8 cellular contexts compared by ENCODE assay signal in genomic region chr13:42110410-42111155, GRCh38.
DNase-seq lines count a peak whose midpoint lies in the region; ATAC-seq, FAIRE-seq and TF ChIP-seq lines count a peak whose summit lies in the region.

No MANE protein-coding gene starts in this region.

- intact Hi-C loops in Calu3 (cut with micrococcal nuclease; ENCODE audit: unreplicated experiment) = loop anchor here (1.0 kb wide), 1 partner anchor 442 kb away; no protein-coding TSS in a partner anchor
- intact Hi-C loops in prostate gland (cut with DNase I) = loop anchor here (2.0 to 10.0 kb wide), 2 partner anchors 442 to 726 kb away; no protein-coding TSS in a partner anchor

- H3K27me3 ChIP-seq in H9 (ENCODE audit: insufficient read depth, low read length) = no peaks in the 10 kb centered on the region
- H3K27me3 ChIP-seq in prostate gland (replicated peaks; ENCODE audit: insufficient read depth) = no peaks in the 10 kb centered on the region

- H2AFZ ChIP-seq in H9 (ENCODE audit: low read length) = no peak overlapping the region

- TF ChIP-seq CTCF in Calu3 (IDR thresholded peaks at IDR 0.05; ENCODE audit: unreplicated experiment) (no peak), H9 (conservative IDR thresholded peaks at IDR 0.05) (peak; percentile 85), prostate gland (IDR thresholded peaks at IDR 0.05) (peak; percentile 85 to 96 (median 91))

- ATAC-seq in GM21529 (IDR thresholded peaks at IDR 0.05; ENCODE audit: unreplicated experiment) = no peak

- H3K27ac Mint-ChIP-seq in Calu3 (ENCODE audit: unreplicated experiment) (no peak overlapping the region), H9 (no peak overlapping the region)

- H3K36me3 ChIP-seq in prostate gland = no peaks in the 10 kb centered on the region

- H3K14ac ChIP-seq in H9 (ENCODE audit: insufficient read depth, low read length) = no peak overlapping the region

- TF ChIP-seq POLR2A in prostate gland (IDR thresholded peaks at IDR 0.05) = no peak

- no peak overlapping the region for H2BK15ac ChIP-seq in H9 (ENCODE audit: low read depth, low read length)

- H3K4ac ChIP-seq in H9 (ENCODE audit: low read depth, low read length) = no peak overlapping the region

- no peaks in the 10 kb centered on the region for H3K79me2 ChIP-seq in H9 (ENCODE audit: insufficient read depth, low read length)

- no peak overlapping the region for H3K18ac ChIP-seq in H9 (ENCODE audit: insufficient read length, low read depth, low read length)

- no peaks in the 10 kb centered on the region for H3K27me3 Mint-ChIP-seq in Calu3 (ENCODE audit: unreplicated experiment)
- no peaks in the 10 kb centered on the region for H3K27me3 Mint-ChIP-seq in H9 (ENCODE audit: low read depth)

- H3K56ac ChIP-seq in H9 (ENCODE audit: insufficient read length, low read depth, low read length) = no peak overlapping the region

- no peaks in the 10 kb centered on the region for H3K9me3 Mint-ChIP-seq in Calu3 (ENCODE audit: low read depth, unreplicated experiment)
- peaks cover 0 to 4% of the 10 kb centered on the region in 2 experiments; a peak in 1 of 5 replicates for H3K9me3 Mint-ChIP-seq in H9

- H4K20me1 ChIP-seq in H9 (ENCODE audit: control insufficient read depth, insufficient read depth, insufficient read length) = no peaks in the 10 kb centered on the region

- H3K9me3 ChIP-seq in H9 (ENCODE audit: control insufficient read depth, low read depth, low read length) = no peaks in the 10 kb centered on the region
- H3K9me3 ChIP-seq in prostate gland = no peaks in the 10 kb centered on the region

- no peak overlapping the region for H2AK5ac ChIP-seq in H9 (ENCODE audit: insufficient read length, low read length)

- peaks cover 42% of the 10 kb centered on the region for H3K4me1 Mint-ChIP-seq in Calu3 (ENCODE audit: low read depth, unreplicated experiment)
- H3K4me1 Mint-ChIP-seq in H9 = peaks cover 11 to 14% of the 10 kb centered on the region in 2 experiments

- H2BK120ac ChIP-seq in H9 (ENCODE audit: low read depth, low read length, poor library complexity, severe bottlenecking) = no peak overlapping the region

- WGBS in H9 (ENCODE audit: extremely low coverage, insufficient read length, low lambda C conversion rate) = no CpG with 5 or more reads among the region's 7 CpGs
- 18% methylated on average over 7 of the region's 7 CpGs for WGBS in prostate gland

- H2BK12ac ChIP-seq in H9 (ENCODE audit: insufficient read length, low read depth, low read length) = no peak overlapping the region

- no peak overlapping the region for H2BK5ac ChIP-seq in H9 (ENCODE audit: insufficient read length, low read length)

- no peak overlapping the region for H3K4me2 ChIP-seq in H9 (ENCODE audit: insufficient read depth, insufficient read length, low read length)

- FAIRE-seq in frontal cortex (lab: Jason Lieb, UNC) = peak; percentile 66

- H3K79me1 ChIP-seq in H9 (ENCODE audit: insufficient read depth, low read depth, low read length, poor library complexity, severe bottlenecking) = peaks cover 2% of the 10 kb centered on the region

- H3K4me3 ChIP-seq in prostate gland = no peak overlapping the region

- H4K5ac ChIP-seq in H9 (ENCODE audit: insufficient read length, low read depth, low read length) = no peak overlapping the region

- H4K91ac ChIP-seq in H9 (ENCODE audit: insufficient read length, low read depth, low read length) = no peak overlapping the region

- no peaks in the 10 kb centered on the region; the same call in 1 of the 2 replicates for H3K4me1 ChIP-seq in H9 (ENCODE audit: insufficient read depth, low read length)
- H3K4me1 ChIP-seq in prostate gland (replicated peaks) = no peaks in the 10 kb centered on the region

- no peak overlapping the region for H3K23ac ChIP-seq in H9 (ENCODE audit: insufficient read length, low read depth, low read length)

- no TSS peak for BruUV-seq in Calu3 (replicated peaks; lab: Mats Ljungman, UMichigan)

- H3K23me2 ChIP-seq in H9 (ENCODE audit: insufficient read length, low read depth, low read length, poor library complexity, severe bottlenecking) = no peaks in the 10 kb centered on the region

- DNase-seq in Calu3 = peak; percentile 24
- no peak for DNase-seq in H9
- DNase-seq in NCI-H446 (lab: John Stamatoyannopoulos, UW) = peak; percentile 44 to 79
- DNase-seq in activated CD4-positive, alpha-beta T cell treated with anti-CD3 and anti-CD28 coated beads, Interleukin-2, amount 50 U/mL, for 1 hour = peak; percentile 4
- DNase-seq in frontal cortex (ENCODE audit: low spot score in 2 of 2) = peak; percentile 20 to 52
- peak; percentile 44 for DNase-seq in prostate gland (ENCODE audit: low spot score)
- DNase-seq in HPDE6-E6E7 (ENCODE audit: extremely low spot score) = no peak

- no peak overlapping the region for H3T11ph ChIP-seq in H9 (ENCODE audit: low read length)

- H3K9ac ChIP-seq in H9 (ENCODE audit: extremely low read depth, insufficient read length, low read length) = no peak overlapping the region

- CTCF ChIA-PET in Calu3 (lab: Charles Lee) = interaction anchor here (0.6 kb wide), 1 partner anchor 153 kb away, joined by 3 read pairs; no protein-coding TSS in a partner anchor

- H3K36me3 Mint-ChIP-seq in Calu3 (ENCODE audit: insufficient read depth, unreplicated experiment) (no peaks in the 10 kb centered on the region), H9 (ENCODE audit: insufficient read depth in 1 of 3, low read depth in 3 of 3) (peaks cover 0 to 5% (median 0%) of the 10 kb centered on the region in 3 experiments; a peak in 1 of 7 replicates)

- H3K4me3 Mint-ChIP-seq in Calu3 (ENCODE audit: low read depth, unreplicated experiment) = no peak overlapping the region
- no peak overlapping the region for H3K4me3 Mint-ChIP-seq in H9

- H2BK20ac ChIP-seq in H9 (ENCODE audit: low read depth, low read length, poor library complexity, severe bottlenecking) = no peak overlapping the region

- H3K27ac ChIP-seq in H9 (ENCODE audit: insufficient read length, low read depth, low read length) (no peak overlapping the region), prostate gland (no peak overlapping the region)

- no peak overlapping the region for H4K8ac ChIP-seq in H9 (replicated peaks; ENCODE audit: insufficient read length, low read depth, low read length)

Comparison
In these comparisons a context has a peak if more than half of its experiments do, and no peak if none do; other contexts are left out.
1. DNase-seq: peak in Calu3 (single experiment), NCI-H446 (2 of 2), activated CD4-positive, alpha-beta T cell treated with anti-CD3 and anti-CD28 coated beads, Interleukin-2, amount 50 U/mL, for 1 hour (single experiment), frontal cortex (2 of 2) and prostate gland (single experiment); none in H9 (single experiment) and HPDE6-E6E7 (single experiment).